ENCODE assay signal across 14 cellular contexts in the genomic region with DNA sequence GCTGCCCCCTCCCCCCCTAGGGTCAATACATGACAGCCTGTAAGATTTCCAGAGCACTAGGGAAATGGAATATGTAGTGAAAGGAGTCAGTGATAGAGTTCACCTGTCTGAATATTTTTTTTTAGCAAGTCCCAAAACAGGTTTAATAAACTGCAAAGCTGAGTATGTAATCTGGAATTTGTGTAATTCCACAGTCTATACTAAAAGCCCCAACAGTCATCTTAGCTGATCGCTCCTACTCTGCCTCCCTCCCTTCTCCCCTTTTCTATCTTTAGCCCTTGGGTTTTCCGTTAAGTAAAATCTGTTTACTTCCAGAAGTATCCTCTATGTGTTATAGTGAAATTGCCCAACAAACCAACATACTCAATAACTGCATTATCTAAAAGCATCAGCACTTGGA. TPM values are rescaled to one million over a fixed set of nuclear protein-coding genes. Genes with fewer than 3 reads are reported as not detected.
DNase-seq lines count a peak whose midpoint lies in the region; ATAC-seq and TF ChIP-seq lines count a peak whose summit lies in the region.
"Had no signal": no experiment of that assay in that cellular context is flagged by ENCODE, and none has a peak within 500 bp of the region (broad histone marks: within the 10 kb centered on the region; RNA-seq: fewer than 3 reads in every experiment).

No MANE protein-coding gene starts in this region.

- H3K27me3 ChIP-seq in HCT116 (ENCODE audit: insufficient read depth, low read length) (0 out of 2 replicates have a peak, but pooled peaks cover 13% of the 10 kb centered on the region), tibial artery (no peaks in the 10 kb centered on the region)

- H3K4me2 ChIP-seq in HCT116 (ENCODE audit: low read length), result peak overlapping the region; percentile 51

- no peaks in the 10 kb centered on the region for H3K36me3 ChIP-seq in HCT116 (ENCODE audit: control insufficient read depth in 1 of 2, insufficient read depth in 2 of 2, low read length in 2 of 2)
- no peaks in the 10 kb centered on the region for H3K36me3 ChIP-seq in tibial artery
- H3K36me3 ChIP-seq: right lobe of liver had no signal

- no peak overlapping the region for H3K27ac ChIP-seq in HCT116 (ENCODE audit: low read depth, low read length)
- peak overlapping the region; percentile 79 to 89 for H3K27ac ChIP-seq in tibial artery
- no peak overlapping the region for H3K27ac ChIP-seq in caudate nucleus (ENCODE audit: low read depth, low read length)
- H3K27ac ChIP-seq: right lobe of liver had no signal

- intact Hi-C loops in HCT116 (cut with micrococcal nuclease), result loop anchor here (10.0 kb wide), 1 partner anchor 815 kb away; no protein-coding TSS in a partner anchor
- intact Hi-C loops in tibial artery (cut with DNase I; ENCODE audit: low total_unique reads), result loop anchor here (10.0 kb wide), 1 partner anchor 255 kb away; no protein-coding TSS in a partner anchor

- no TSS peak for BruUV-seq in HCT116 (replicated peaks; lab: Mats Ljungman, UMichigan)

- CTCF ChIA-PET in HCT116 (lab: Charles Lee), result interaction anchor here (0.7 to 1.3 kb wide), 12 partner anchors 8 to 816 kb away, joined by 3 to 10 read pairs (median 3); no protein-coding TSS in a partner anchor

- H3K9ac ChIP-seq in HCT116 (ENCODE audit: low read length), result no peak overlapping the region

- RAD21 ChIA-PET in HCT116 (lab: Charles Lee; ENCODE audit: low non-redundant PET in 1 of 2, low total read pairs in 2 of 2, uncharacterized antibody in 2 of 2, unreplicated experiment in 2 of 2), result no interaction called here

- no peak for TF ChIP-seq CTCF in HCT116 (IDR thresholded peaks at IDR 0.05 in 2 of 3, conservative IDR thresholded peaks at IDR 0.05 in 1 of 3; ENCODE audit: borderline replicate concordance in 1 of 3, insufficient read depth in 1 of 3, low read depth in 2 of 3, low read length in 2 of 3)
- TF ChIP-seq CTCF in WI38 (IDR thresholded peaks at IDR 0.05; ENCODE audit: low read depth, low read length), result no peak
- no peak for TF ChIP-seq CTCF in tibial artery (IDR thresholded peaks at IDR 0.05)

- no peak overlapping the region for H2AFZ ChIP-seq in HCT116 (ENCODE audit: low read depth, low read length, poor library complexity, severe bottlenecking)

- no peaks in the 10 kb centered on the region for H4K20me1 ChIP-seq in HCT116 (ENCODE audit: insufficient read depth)

- DNase-seq in HCT116 (ENCODE audit: low read depth, low spot score) (no peak), hepatic stellate cell (ENCODE audit: low spot score) (peak; percentile 62), tibial artery (no peak), caudate nucleus (lab: John Stamatoyannopoulos, UW) (no peak), NCI-H510A (lab: John Stamatoyannopoulos, UW) (no peak)
- no peak for DNase-seq in activated T-cell treated with anti-CD3 and anti-CD28 coated beads, Interleukin-2, amount 50 U/mL, for 48 hours
- DNase-seq: activated CD4-positive, alpha-beta T cell treated with anti-CD3 and anti-CD28 coated beads, Interleukin-2, amount 10 ng/mL, durations not matched to agents 24 days and 14 days; activated T-cell treated with anti-CD3 and anti-CD28 coated beads, Interleukin-2, amount 50 U/mL, for 4 hours; NCI-H345; right lobe of liver; stimulated activated naive CD8-positive, alpha-beta T cell treated with anti-CD3 and anti-CD28 coated beads, Interleukin-15, amount 100 ng/mL, for 72 hours; T-helper 17 cell had no signal

- POLR2A ChIA-PET in HCT116 (lab: Charles Lee), result no interaction called here

- H3K4me1 ChIP-seq in HCT116 (ENCODE audit: control insufficient read depth in 1 of 2, insufficient read depth in 2 of 2, low read length in 2 of 2) (peaks cover 7 to 15% of the 10 kb centered on the region in 2 experiments; a peak in 3 of 4 replicates), tibial artery (peaks cover 0 to 81% (median 63%) of the 10 kb centered on the region in 4 donors)
- H3K4me1 ChIP-seq: right lobe of liver had no signal

- peak overlapping the region in 1 of 2 experiments; percentile 16; a peak in 1 of 4 replicates for H3K4me3 ChIP-seq in HCT116 (replicated peaks in 1 of 2; ENCODE audit: low read depth in 1 of 2, low read length in 2 of 2)
- peak overlapping the region; percentile 20; the same call in 1 of the 2 replicates for H3K4me3 ChIP-seq in WI38 (ENCODE audit: low read depth, low read length)
- no peak overlapping the region for H3K4me3 ChIP-seq in tibial artery
- H3K4me3 ChIP-seq: right lobe of liver had no signal

- H3K79me2 ChIP-seq in HCT116 (ENCODE audit: insufficient read depth, low read length), result no peaks in the 10 kb centered on the region

- no peak for TF ChIP-seq POLR2A in HCT116 (IDR thresholded peaks at IDR 0.05; ENCODE audit: borderline replicate concordance, extremely low read depth, insufficient read depth, insufficient read length)

- TF ChIP-seq RAD21 in HCT116 (IDR thresholded peaks at IDR 0.05; ENCODE audit: low read depth), result no peak

- H3K9me2 ChIP-seq in HCT116 (ENCODE audit: insufficient read depth), result no peaks in the 10 kb centered on the region

- no peak for ATAC-seq in HCT116
- ATAC-seq: activated T-cell treated with anti-CD3 and anti-CD28 coated beads, Interleukin-2, amount 50 U/mL, for 4 hours; natural killer cell treated with Interleukin-12 subunit alpha and Interleukin-12 subunit beta and Interleukin-15 and Interleukin-18, amount 100 ng/mL, for 72 hours; right lobe of liver; stimulated activated naive CD8-positive, alpha-beta T cell treated with anti-CD3 and anti-CD28 coated beads, Interleukin-15, amount 100 ng/mL, for 72 hours; T-helper 17 cell had no signal

- H3K9me3 ChIP-seq in HCT116 (ENCODE audit: control insufficient read depth in 1 of 2, insufficient read depth in 1 of 2, low read depth in 1 of 2, low read length in 2 of 2) (no peaks in the 10 kb centered on the region), tibial artery (no peaks in the 10 kb centered on the region)
- H3K9me3 ChIP-seq: right lobe of liver had no signal

TF ChIP-seq in HCT116, 20 proteins besides CTCF, POLR2A, EP300 and RAD21 (continues in another document):
- TF ChIP-seq EZH2 (IDR thresholded peaks at IDR 0.05) (no peak), FOSL1 (IDR thresholded peaks at IDR 0.05; ENCODE audit: low read depth) (no peak), EZH2phosphoT487 (IDR thresholded peaks at IDR 0.05; ENCODE audit: borderline replicate concordance) (no peak), ZFX (IDR thresholded peaks at IDR 0.05) (no peak), SIN3A (IDR thresholded peaks at IDR 0.05; ENCODE audit: low read depth) (no peak), POLR2AphosphoS5 (IDR thresholded peaks at IDR 0.05; ENCODE audit: low read depth, low read length) (no peak), EGR1 (IDR thresholded peaks at IDR 0.05; ENCODE audit: low read depth) (no peak), SP1 (IDR thresholded peaks at IDR 0.05; ENCODE audit: low read depth) (no peak), JUND (IDR thresholded peaks at IDR 0.05) (no peak), ZNF274 (IDR thresholded peaks at IDR 0.05; ENCODE audit: low read depth, low read length) (no peak), ELF1 (IDR thresholded peaks at IDR 0.05; ENCODE audit: borderline replicate concordance, low read depth) (no peak), YY1 (IDR thresholded peaks at IDR 0.05; ENCODE audit: extremely low read depth, insufficient replicate concordance, low read depth, low read length) (no peak), CBX3 (IDR thresholded peaks at IDR 0.05; ENCODE audit: low read depth) (no peak), SRF (IDR thresholded peaks at IDR 0.05; ENCODE audit: low read depth) (no peak)
- TF ChIP-seq, protein P1, sequence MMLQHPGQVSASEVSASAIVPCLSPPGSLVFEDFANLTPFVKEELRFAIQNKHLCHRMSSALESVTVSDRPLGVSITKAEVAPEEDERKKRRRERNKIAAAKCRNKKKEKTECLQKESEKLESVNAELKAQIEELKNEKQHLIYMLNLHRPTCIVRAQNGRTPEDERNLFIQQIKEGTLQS (IDR thresholded peaks at IDR 0.05), result no peak
- TF ChIP-seq, protein P2, sequence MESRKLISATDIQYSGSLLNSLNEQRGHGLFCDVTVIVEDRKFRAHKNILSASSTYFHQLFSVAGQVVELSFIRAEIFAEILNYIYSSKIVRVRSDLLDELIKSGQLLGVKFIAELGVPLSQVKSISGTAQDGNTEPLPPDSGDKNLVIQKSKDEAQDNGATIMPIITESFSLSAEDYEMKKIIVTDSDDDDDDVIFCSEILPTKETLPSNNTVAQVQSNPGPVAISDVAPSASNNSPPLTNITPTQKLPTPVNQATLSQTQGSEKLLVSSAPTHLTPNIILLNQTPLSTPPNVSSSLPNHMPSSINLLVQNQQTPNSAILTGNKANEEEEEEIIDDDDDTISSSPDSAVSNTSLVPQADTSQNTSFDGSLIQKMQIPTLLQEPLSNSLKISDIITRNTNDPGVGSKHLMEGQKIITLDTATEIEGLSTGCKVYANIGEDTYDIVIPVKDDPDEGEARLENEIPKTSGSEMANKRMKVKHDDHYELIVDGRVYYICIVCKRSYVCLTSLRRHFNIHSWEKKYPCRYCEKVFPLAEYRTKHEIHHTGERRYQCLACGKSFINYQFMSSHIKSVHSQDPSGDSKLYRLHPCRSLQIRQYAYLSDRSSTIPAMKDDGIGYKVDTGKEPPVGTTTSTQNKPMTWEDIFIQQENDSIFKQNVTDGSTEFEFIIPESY (IDR thresholded peaks at IDR 0.05; ENCODE audit: extremely low read depth, insufficient replicate concordance, low read length), result no peak

RNA-seq across cellular contexts. Expression of a gene that starts 3.5 kb away (rescaled TPM):
- not detected for total RNA-seq in HCT116 (2021; ENCODE audit: unreplicated experiment)
- polyA plus RNA-seq in HCT116 (2012), result not detected in 2 replicates
- total RNA-seq: activated CD4-positive, alpha-beta T cell treated with anti-CD3 and anti-CD28 coated beads, Interleukin-2, amount 10 ng/mL, durations not matched to agents 24 days and 14 days; activated T-cell treated with anti-CD3 and anti-CD28 coated beads, Interleukin-2, amount 50 U/mL, for 4 hours; natural killer cell treated with Interleukin-12 subunit alpha and Interleukin-12 subunit beta and Interleukin-15 and Interleukin-18, amount 100 ng/mL, for 72 hours; T-helper 17 cell had no signal

Comparison
In these comparisons a context has a peak if more than half of its experiments do, and no peak if none do; other contexts are left out.
1. H3K27ac ChIP-seq: peak in tibial artery (2 of 2); none in HCT116 (single experiment) and caudate nucleus (single experiment).